In genomic region chr6:10633216-10633615, GRCh38 we compare ENCODE assay signal across 8 cellular contexts.
DNase-seq lines count a peak whose midpoint lies in the region; ATAC-seq and TF ChIP-seq lines count a peak whose summit lies in the region.

No MANE protein-coding gene starts in this region.

- TF ChIP-seq CTCF in CD14-positive monocyte (IDR thresholded peaks at IDR 0.05): no peak
- no peak for TF ChIP-seq CTCF in lower lobe of right lung (IDR thresholded peaks at IDR 0.05)

- H3K36me3 Mint-ChIP-seq in CD14-positive monocyte: peaks cover 10 to 19% of the 10 kb centered on the region in 2 donors

- H3K9me3 ChIP-seq in lower lobe of right lung: no peaks in the 10 kb centered on the region

- ATAC-seq in GM19452 (IDR thresholded peaks at IDR 0.05; ENCODE audit: unreplicated experiment) (peak; percentile 96), HG03342 (IDR thresholded peaks at IDR 0.05; ENCODE audit: unreplicated experiment) (peak; percentile 97), lower lobe of right lung (peak; percentile 74 to 87)

- H3K4me1 Mint-ChIP-seq in CD14-positive monocyte: peaks cover 23% of the 10 kb centered on the region

- peak; percentile 78 for DNase-seq in CD14-positive monocyte (ENCODE audit: low spot score)
- peak; percentile 46 for DNase-seq in SW480 (ENCODE audit: low spot score)
- DNase-seq in lower lobe of right lung: no peak
- DNase-seq in NCI-H748 treated with DMSO at 0.1 percent for 48 hours (lab: John Stamatoyannopoulos, UW): no peak
- DNase-seq in dedifferentiated amniotic fluid mesenchymal stem cell (ENCODE audit: extremely low spot score): no peak
- no peak for DNase-seq in NCI-H1092 (lab: John Stamatoyannopoulos, UW)

- no peaks in the 10 kb centered on the region for H3K27me3 ChIP-seq in lower lobe of right lung (ENCODE audit: low read depth)

- H3K9me3 Mint-ChIP-seq in CD14-positive monocyte: peaks cover 0 to 1% (median 0%) of the 10 kb centered on the region in 7 donors

- no peaks in the 10 kb centered on the region for H3K27me3 Mint-ChIP-seq in CD14-positive monocyte (ENCODE audit: low read depth in 3 of 3)

- intact Hi-C loops in CD14-positive monocyte (cut with micrococcal nuclease): loop anchor here (5.0 to 10.0 kb wide), 2 partner anchors 36 to 98 kb away; no protein-coding TSS in a partner anchor
- intact Hi-C loops in lower lobe of right lung (cut with DNase I): no loop called here

- H3K4me3 ChIP-seq in lower lobe of right lung: no peak overlapping the region

- H3K4me3 Mint-ChIP-seq in CD14-positive monocyte: no peak overlapping the region

- peak overlapping the region; percentile 16 to 86 (median 77) for H3K27ac Mint-ChIP-seq in CD14-positive monocyte

- no peak overlapping the region for H3K27ac ChIP-seq in lower lobe of right lung

- no peaks in the 10 kb centered on the region for H3K4me1 ChIP-seq in lower lobe of right lung

- H3K36me3 ChIP-seq in lower lobe of right lung: no peaks in the 10 kb centered on the region

Comparison
In these comparisons a context has a peak if more than half of its experiments do, and no peak if none do; other contexts are left out.
1. DNase-seq: peak in CD14-positive monocyte (single experiment) and SW480 (single experiment); none in lower lobe of right lung (single experiment), NCI-H748 treated with DMSO at 0.1 percent for 48 hours (single experiment), dedifferentiated amniotic fluid mesenchymal stem cell (single experiment) and NCI-H1092 (single experiment).
2. Peak in every context shown above with its lines, with median percentiles within 50 percentile points of each other: ATAC-seq.